ENCODE assay signal across 19 cellular contexts in the genomic region with DNA sequence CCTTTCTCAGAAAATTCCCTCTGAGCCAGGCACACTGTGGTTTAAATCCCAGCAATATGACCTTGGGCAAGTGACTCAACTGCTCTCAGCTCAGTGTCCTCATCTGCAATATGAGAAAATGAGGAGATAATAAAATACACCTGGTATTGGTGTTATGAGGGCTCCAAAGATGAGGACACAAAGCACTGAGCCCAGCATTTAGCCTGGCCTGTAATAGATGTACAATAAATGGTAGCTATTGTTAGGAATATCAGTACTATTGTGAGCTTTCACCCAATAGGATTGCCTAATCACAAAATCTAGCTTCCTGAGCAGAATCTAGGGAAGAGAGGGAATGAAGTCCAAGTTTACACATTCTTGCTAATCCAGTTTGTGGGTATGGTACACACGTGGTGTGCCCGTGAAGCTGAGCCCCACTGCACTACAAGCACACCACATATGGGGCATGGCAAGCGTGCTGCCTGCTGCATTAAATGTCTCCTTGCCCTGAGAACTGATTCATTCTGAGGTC. TPM values are rescaled to one million over a fixed set of nuclear protein-coding genes. Genes with fewer than 3 reads are reported as not detected.
DNase-seq lines count a peak whose midpoint lies in the region; ATAC-seq and TF ChIP-seq lines count a peak whose summit lies in the region.
"Had no signal": no experiment of that assay in that cellular context is flagged by ENCODE, and none has a peak within 500 bp of the region (broad histone marks: within the 10 kb centered on the region; RNA-seq: fewer than 3 reads in every experiment).

No MANE protein-coding gene starts in this region.

- no peaks in the 10 kb centered on the region for H3K79me2 ChIP-seq in mammary epithelial cell (ENCODE audit: insufficient read depth, low read length)
- H3K79me2 ChIP-seq: parathyroid adenoma had no signal

- H3K27ac ChIP-seq in mammary epithelial cell (ENCODE audit: insufficient read depth, low read depth, low read length) (peak overlapping the region; percentile 54), liver (ENCODE audit: low read depth in 1 of 2, low read length in 2 of 2) (peak overlapping the region; percentile 21 to 76), upper lobe of right lung (no peak overlapping the region)
- H3K27ac ChIP-seq: ascending aorta, lower lobe of right lung, parathyroid adenoma had no signal

- peak overlapping the region; percentile 39 for H3K4me2 ChIP-seq in mammary epithelial cell (ENCODE audit: insufficient read depth, low read depth, low read length)

- TF ChIP-seq CTCF in mammary epithelial cell (conservative IDR thresholded peaks at IDR 0.05 in 1 of 2, IDR thresholded peaks at IDR 0.05 in 1 of 2; ENCODE audit: extremely low read depth in 1 of 2, insufficient read depth in 1 of 2, low read depth in 1 of 2, low read length in 2 of 2), result no peak
- TF ChIP-seq CTCF in liver (IDR thresholded peaks at IDR 0.05; ENCODE audit: low read depth, low read length, missing input control), result no peak
- TF ChIP-seq CTCF in upper lobe of right lung (IDR thresholded peaks at IDR 0.05), result no peak

- no peak overlapping the region for H3K9ac ChIP-seq in mammary epithelial cell (ENCODE audit: insufficient read depth, low read length)
- no peak overlapping the region for H3K9ac ChIP-seq in liver (ENCODE audit: low read depth in 1 of 2, low read length in 2 of 2)
- H3K9ac ChIP-seq: parathyroid adenoma had no signal

- no peak overlapping the region for H2AFZ ChIP-seq in mammary epithelial cell (ENCODE audit: low read depth, low read length)
- H2AFZ ChIP-seq: parathyroid adenoma had no signal

- TF ChIP-seq RAD21 in liver (IDR thresholded peaks at IDR 0.05), result peak; percentile 31 to 55

- peaks cover 23% of the 10 kb centered on the region for H3K4me1 ChIP-seq in mammary epithelial cell (ENCODE audit: insufficient read depth, low read length)
- peaks cover 6 to 28% (median 9%) of the 10 kb centered on the region in 4 donors for H3K4me1 ChIP-seq in liver (ENCODE audit: control insufficient read depth in 4 of 4, insufficient read depth in 4 of 4, low read length in 3 of 4)
- peaks cover 10% of the 10 kb centered on the region for H3K4me1 ChIP-seq in upper lobe of right lung
- H3K4me1 ChIP-seq: ascending aorta had no signal

- intact Hi-C loops in mammary epithelial cell (cut with micrococcal nuclease) (loop anchor here (1.0 to 2.0 kb wide), 2 partner anchors 10 to 14 kb away; no protein-coding TSS in a partner anchor), upper lobe of right lung (cut with DNase I) (no loop called here)

- BruUV-seq in mammary epithelial cell (replicated peaks; lab: Mats Ljungman, UMichigan), result no TSS peak

- DNase-seq in EH (ENCODE audit: low read depth), result peak; percentile 68
- DNase-seq in NCI-H460 (ENCODE audit: extremely low read depth, low read depth), result peak; percentile 46
- DNase-seq in mammary epithelial cell, result peak; percentile 84
- no peak for DNase-seq in cortex of kidney (lab: John Stamatoyannopoulos, UW)
- no peak for DNase-seq in upper lobe of right lung
- DNase-seq: activated CD4-positive, alpha-beta T cell treated with anti-CD3 and anti-CD28 coated beads for 36 hours; activated CD8-positive, alpha-beta memory T cell treated with anti-CD3 and anti-CD28 coated beads, Interleukin-2, amount 50 U/mL, for 4 hours; activated naive CD4-positive, alpha-beta T cell; lower lobe of right lung; naive B cell; NCI-H1694; NCI-H446 treated with DMSO at 0.1 percent for 48 hours; stimulated activated CD4-positive, alpha-beta T cell treated with anti-CD3 and anti-CD28 coated beads, Interleukin-4, amount 100 ng/mL, for 4 hours; stimulated activated CD8-positive, alpha-beta memory T cell treated with anti-CD3 and anti-CD28 coated beads, Interleukin-4, amount 100 ng/mL, for 48 hours had no signal

- ATAC-seq in HG03045 (IDR thresholded peaks at IDR 0.05; ENCODE audit: unreplicated experiment) (no peak), HG02938 (IDR thresholded peaks at IDR 0.05; ENCODE audit: unreplicated experiment) (no peak), upper lobe of right lung (no peak)
- ATAC-seq: activated CD4-positive, alpha-beta T cell treated with anti-CD3 and anti-CD28 coated beads for 36 hours; lower lobe of right lung had no signal

- CTCF ChIA-PET in mammary epithelial cell (lab: Charles Lee; ENCODE audit: low non-redundant PET), result no interaction called here

- H3K27me3 ChIP-seq in mammary epithelial cell (ENCODE audit: insufficient read depth, low read length) (no peaks in the 10 kb centered on the region), liver (ENCODE audit: control insufficient read depth in 4 of 4, insufficient read depth in 4 of 4, low read length in 3 of 4) (no peaks in the 10 kb centered on the region), upper lobe of right lung (no peaks in the 10 kb centered on the region)
- H3K27me3 ChIP-seq: ascending aorta had no signal

- no peaks in the 10 kb centered on the region for H3K36me3 ChIP-seq in mammary epithelial cell (ENCODE audit: insufficient read depth, low read length)
- H3K36me3 ChIP-seq in liver (ENCODE audit: control insufficient read depth in 4 of 4, insufficient read depth in 3 of 4, low read depth in 1 of 4, low read length in 3 of 4), result no peaks in the 10 kb centered on the region
- H3K36me3 ChIP-seq in upper lobe of right lung, result no peaks in the 10 kb centered on the region
- H3K36me3 ChIP-seq: ascending aorta, lower lobe of right lung had no signal

- dilution Hi-C loops in mammary epithelial cell (cut with HindIII; ENCODE audit: low sequenced_read_pairs), result no loop called here

- H3K4me3 ChIP-seq in mammary epithelial cell (replicated peaks in 1 of 3; ENCODE audit: insufficient read depth in 1 of 3, low read depth in 2 of 3, low read length in 3 of 3) (no peak overlapping the region), liver (ENCODE audit: low read depth in 1 of 3, low read length in 3 of 3) (no peak overlapping the region), upper lobe of right lung (no peak overlapping the region)
- H3K4me3 ChIP-seq: ascending aorta, lower lobe of right lung had no signal

- in situ Hi-C loops in mammary epithelial cell (cut with MboI; ENCODE audit: low sequenced_read_pairs in 2 of 2), result no loop called here

- H4K20me1 ChIP-seq in mammary epithelial cell (ENCODE audit: insufficient read depth, low read length), result no peaks in the 10 kb centered on the region

- 0% methylated on average over 3 of the region's 3 CpGs for WGBS in mammary epithelial cell (ENCODE audit: low coverage, missing lambda C conversion rate)
- 26% methylated on average over 3 of the region's 3 CpGs for WGBS in liver

- no peaks in the 10 kb centered on the region for H3K9me3 ChIP-seq in mammary epithelial cell (replicated peaks; ENCODE audit: insufficient read depth, low read length)
- no peaks in the 10 kb centered on the region for H3K9me3 ChIP-seq in liver (ENCODE audit: control insufficient read depth in 4 of 4, low read length in 3 of 4)
- no peaks in the 10 kb centered on the region for H3K9me3 ChIP-seq in upper lobe of right lung
- H3K9me3 ChIP-seq: ascending aorta, lower lobe of right lung had no signal

TF ChIP-seq in liver, 16 proteins besides CTCF, POLR2A, EP300 and RAD21 (continues in another document):
- TF ChIP-seq HNF4G (IDR thresholded peaks at IDR 0.05), result peak; percentile 83
- TF ChIP-seq, protein P1, sequence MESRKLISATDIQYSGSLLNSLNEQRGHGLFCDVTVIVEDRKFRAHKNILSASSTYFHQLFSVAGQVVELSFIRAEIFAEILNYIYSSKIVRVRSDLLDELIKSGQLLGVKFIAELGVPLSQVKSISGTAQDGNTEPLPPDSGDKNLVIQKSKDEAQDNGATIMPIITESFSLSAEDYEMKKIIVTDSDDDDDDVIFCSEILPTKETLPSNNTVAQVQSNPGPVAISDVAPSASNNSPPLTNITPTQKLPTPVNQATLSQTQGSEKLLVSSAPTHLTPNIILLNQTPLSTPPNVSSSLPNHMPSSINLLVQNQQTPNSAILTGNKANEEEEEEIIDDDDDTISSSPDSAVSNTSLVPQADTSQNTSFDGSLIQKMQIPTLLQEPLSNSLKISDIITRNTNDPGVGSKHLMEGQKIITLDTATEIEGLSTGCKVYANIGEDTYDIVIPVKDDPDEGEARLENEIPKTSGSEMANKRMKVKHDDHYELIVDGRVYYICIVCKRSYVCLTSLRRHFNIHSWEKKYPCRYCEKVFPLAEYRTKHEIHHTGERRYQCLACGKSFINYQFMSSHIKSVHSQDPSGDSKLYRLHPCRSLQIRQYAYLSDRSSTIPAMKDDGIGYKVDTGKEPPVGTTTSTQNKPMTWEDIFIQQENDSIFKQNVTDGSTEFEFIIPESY (IDR thresholded peaks at IDR 0.05), result peak; percentile 78
- TF ChIP-seq, protein P2, sequence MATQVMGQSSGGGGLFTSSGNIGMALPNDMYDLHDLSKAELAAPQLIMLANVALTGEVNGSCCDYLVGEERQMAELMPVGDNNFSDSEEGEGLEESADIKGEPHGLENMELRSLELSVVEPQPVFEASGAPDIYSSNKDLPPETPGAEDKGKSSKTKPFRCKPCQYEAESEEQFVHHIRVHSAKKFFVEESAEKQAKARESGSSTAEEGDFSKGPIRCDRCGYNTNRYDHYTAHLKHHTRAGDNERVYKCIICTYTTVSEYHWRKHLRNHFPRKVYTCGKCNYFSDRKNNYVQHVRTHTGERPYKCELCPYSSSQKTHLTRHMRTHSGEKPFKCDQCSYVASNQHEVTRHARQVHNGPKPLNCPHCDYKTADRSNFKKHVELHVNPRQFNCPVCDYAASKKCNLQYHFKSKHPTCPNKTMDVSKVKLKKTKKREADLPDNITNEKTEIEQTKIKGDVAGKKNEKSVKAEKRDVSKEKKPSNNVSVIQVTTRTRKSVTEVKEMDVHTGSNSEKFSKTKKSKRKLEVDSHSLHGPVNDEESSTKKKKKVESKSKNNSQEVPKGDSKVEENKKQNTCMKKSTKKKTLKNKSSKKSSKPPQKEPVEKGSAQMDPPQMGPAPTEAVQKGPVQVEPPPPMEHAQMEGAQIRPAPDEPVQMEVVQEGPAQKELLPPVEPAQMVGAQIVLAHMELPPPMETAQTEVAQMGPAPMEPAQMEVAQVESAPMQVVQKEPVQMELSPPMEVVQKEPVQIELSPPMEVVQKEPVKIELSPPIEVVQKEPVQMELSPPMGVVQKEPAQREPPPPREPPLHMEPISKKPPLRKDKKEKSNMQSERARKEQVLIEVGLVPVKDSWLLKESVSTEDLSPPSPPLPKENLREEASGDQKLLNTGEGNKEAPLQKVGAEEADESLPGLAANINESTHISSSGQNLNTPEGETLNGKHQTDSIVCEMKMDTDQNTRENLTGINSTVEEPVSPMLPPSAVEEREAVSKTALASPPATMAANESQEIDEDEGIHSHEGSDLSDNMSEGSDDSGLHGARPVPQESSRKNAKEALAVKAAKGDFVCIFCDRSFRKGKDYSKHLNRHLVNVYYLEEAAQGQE (IDR thresholded peaks at IDR 0.05), result peak; percentile 71
- TF ChIP-seq GABPA (IDR thresholded peaks at IDR 0.05 in 1 of 2, conservative IDR thresholded peaks at IDR 0.05 in 1 of 2), result peak in 1 of 2 donors; percentile 61
- peak; percentile 83 for TF ChIP-seq YY1 (IDR thresholded peaks at IDR 0.05)
- TF ChIP-seq TAF1 (conservative IDR thresholded peaks at IDR 0.05), result no peak

RNA-seq across cellular contexts. Expression of gene SLC30A1, which starts 24.3 kb away (rescaled TPM):
- 33.2 and 35.3 TPM in 2 replicates for total RNA-seq in NCI-H460 (2014; rRNA removed; shearing (Covaris generic))
- 15.9 and 18.6 TPM in 2 replicates for polyA plus RNA-seq in NCI-H460 (2014; cell fraction: nucleus; rRNA removed)
- total RNA-seq in mammary epithelial cell, result 10 to 100 TPM; 30.2 to 63.0 TPM
- polyA plus RNA-seq in mammary epithelial cell, result 6.6 TPM
- polyA minus RNA-seq in mammary epithelial cell, result 18.0 TPM
- 10 to 100 TPM; 59.0 to 83.3 TPM for total RNA-seq in liver
- 10 to 100 TPM; 14.9 to 19.9 TPM for polyA plus RNA-seq in liver
- 15.6 TPM for total RNA-seq in upper lobe of right lung

Comparison
In these comparisons a context has a peak if more than half of its experiments do, and no peak if none do; other contexts are left out.
1. DNase-seq: peak in EH (single experiment), NCI-H460 (single experiment) and mammary epithelial cell (single experiment); none in cortex of kidney (single experiment) and upper lobe of right lung (single experiment).